In genomic region chr15:96362759-96363678, GRCh38 we compare ENCODE assay signal across 1 cellular context.
TF ChIP-seq lines count a peak whose summit lies in the region.

No MANE protein-coding gene starts in this region.

TF ChIP-seq in GM12878, 131 proteins besides CTCF, POLR2A, EP300 and RAD21 (continued from another document):
- TF ChIP-seq NBN (IDR thresholded peaks at IDR 0.05) (peak; percentile 43; the same call in 1 of the 2 replicates), DPF2 (IDR thresholded peaks at IDR 0.05) (no peak), SUZ12 (IDR thresholded peaks at IDR 0.05; ENCODE audit: unreplicated experiment) (peak; percentile 46), ZNF687 (IDR thresholded peaks at IDR 0.05) (peak; percentile 84), BHLHE40 (IDR thresholded peaks at IDR 0.05; ENCODE audit: borderline replicate concordance in 1 of 2, low read depth in 2 of 2, low read length in 1 of 2) (0 out of 4 replicates have a peak, but pooled peaks of 1 of the 2 experiments have one; percentile 12)
